25 cellular contexts compared by ENCODE assay signal in the genomic region with DNA sequence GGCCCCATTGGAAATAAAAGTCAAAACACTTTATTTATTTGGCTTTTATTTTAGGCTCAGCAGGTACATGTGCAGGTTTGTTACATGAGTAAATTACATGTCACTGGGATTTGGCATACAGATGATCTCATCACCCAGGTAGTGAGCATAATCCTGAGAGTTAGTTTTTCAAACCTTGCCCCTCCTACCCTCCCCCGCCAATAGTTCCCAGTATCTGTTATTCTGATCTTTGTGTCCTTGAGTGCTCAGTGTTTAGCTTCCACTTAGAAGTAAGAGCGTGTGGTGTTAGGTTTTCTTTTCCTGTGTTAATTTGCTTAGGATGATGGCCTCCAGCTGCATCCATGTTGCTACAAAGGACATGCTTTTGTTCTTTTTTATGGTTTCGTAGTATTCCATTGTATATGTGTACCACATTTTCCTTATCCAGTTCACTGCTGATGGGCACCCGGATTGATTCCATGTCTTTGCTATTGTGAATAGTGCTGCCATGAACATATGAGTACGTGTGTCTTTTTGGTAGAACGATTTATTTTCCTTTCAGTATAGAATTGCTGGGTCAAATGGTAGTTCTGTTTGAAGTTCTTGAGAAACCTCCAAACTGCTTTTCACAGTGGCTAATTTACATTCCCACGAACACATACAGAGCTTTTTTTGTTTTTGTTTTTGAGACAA.
"Had no signal": no experiment of that assay in that cellular context is flagged by ENCODE, and none has a peak within 500 bp of the region (broad histone marks: within the 10 kb centered on the region; RNA-seq: fewer than 3 reads in every experiment).

No MANE protein-coding gene starts in this region.

- H3K4me1 Mint-ChIP-seq: activated CD4-positive, alpha-beta T cell treated with anti-CD3 and anti-CD28 coated beads, Interleukin-2, amount 10 ng/mL, durations not matched to agents 7 days and 5 days; activated CD8-positive, alpha-beta memory T cell treated with anti-CD3 and anti-CD28 coated beads, Interleukin-2, amount 10 ng/mL, durations not matched to agents 7 days and 5 days; activated naive CD4-positive, alpha-beta T cell treated with anti-CD3 and anti-CD28 coated beads, Interleukin-2, amount 50 U/mL, for 24 hours; brain had no signal

- H3K36me3 Mint-ChIP-seq: activated CD8-positive, alpha-beta memory T cell treated with anti-CD3 and anti-CD28 coated beads, Interleukin-2, amount 10 ng/mL, durations not matched to agents 7 days and 5 days; natural killer cell had no signal

- H3K27me3 ChIP-seq: esophagus muscularis mucosa, spleen, testis, upper lobe of left lung had no signal

- H3K4me1 ChIP-seq: left ventricle myocardium inferior, prostate gland, testis had no signal

- H3K4me3 ChIP-seq: esophagus muscularis mucosa, left ventricle myocardium inferior, prostate gland, spleen, testis, upper lobe of left lung had no signal

- H3K36me3 ChIP-seq: left ventricle myocardium inferior, prostate gland, spleen, upper lobe of left lung had no signal

- H3K4me3 Mint-ChIP-seq: activated CD4-positive, alpha-beta T cell treated with anti-CD3 and anti-CD28 coated beads, Interleukin-2, amount 10 ng/mL, durations not matched to agents 7 days and 5 days; activated CD8-positive, alpha-beta memory T cell treated with anti-CD3 and anti-CD28 coated beads, Interleukin-2, amount 10 ng/mL, durations not matched to agents 7 days and 5 days; activated CD8-positive, alpha-beta T cell treated with anti-CD3 and anti-CD28 coated beads for 36 hours; activated naive CD4-positive, alpha-beta T cell treated with anti-CD3 and anti-CD28 coated beads, Interleukin-2, amount 50 U/mL, for 24 hours; activated T-helper 1 cell treated with anti-CD3 and anti-CD28 coated beads, Interleukin-12 subunit alpha, Interleukin-12 subunit beta, Interleukin-2, Interleukin-4 antibody, amounts not matched to agents 30 ng/mL and 10 ng/mL and 1 ng/mL, durations not matched to agents 14 hours and 24 hours and 36 hours; brain; effector memory CD8-positive, alpha-beta T cell; mesothelial cell of epicardium; natural killer cell had no signal

- ATAC-seq: activated CD8-positive, alpha-beta memory T cell treated with anti-CD3 and anti-CD28 coated beads, Interleukin-2, amount 10 ng/mL, durations not matched to agents 7 days and 5 days; activated CD8-positive, alpha-beta T cell treated with anti-CD3 and anti-CD28 coated beads for 36 hours had no signal

- H3K27ac Mint-ChIP-seq: activated CD4-positive, alpha-beta T cell treated with anti-CD3 and anti-CD28 coated beads, Interleukin-2, amount 10 ng/mL, durations not matched to agents 7 days and 5 days; activated CD8-positive, alpha-beta memory T cell treated with anti-CD3 and anti-CD28 coated beads, Interleukin-2, amount 10 ng/mL, durations not matched to agents 7 days and 5 days; activated CD8-positive, alpha-beta T cell treated with anti-CD3 and anti-CD28 coated beads for 36 hours; activated naive CD4-positive, alpha-beta T cell treated with anti-CD3 and anti-CD28 coated beads, Interleukin-2, amount 50 U/mL, for 24 hours; activated T-helper 1 cell treated with anti-CD3 and anti-CD28 coated beads, Interleukin-12 subunit alpha, Interleukin-12 subunit beta, Interleukin-2, Interleukin-4 antibody, amounts not matched to agents 30 ng/mL and 10 ng/mL and 1 ng/mL, durations not matched to agents 14 hours and 24 hours and 36 hours; brain; effector memory CD8-positive, alpha-beta T cell; mesothelial cell of epicardium; natural killer cell had no signal

- H3K27me3 Mint-ChIP-seq: activated CD8-positive, alpha-beta memory T cell treated with anti-CD3 and anti-CD28 coated beads, Interleukin-2, amount 10 ng/mL, durations not matched to agents 7 days and 5 days; activated CD8-positive, alpha-beta T cell treated with anti-CD3 and anti-CD28 coated beads for 36 hours; activated naive CD4-positive, alpha-beta T cell treated with anti-CD3 and anti-CD28 coated beads, Interleukin-2, amount 50 U/mL, for 24 hours had no signal

- H3K27ac ChIP-seq: esophagus muscularis mucosa, left ventricle myocardium inferior, prostate gland, spleen, testis, WERI-Rb-1 had no signal

- H3K9me3 ChIP-seq: esophagus muscularis mucosa, left ventricle myocardium inferior, prostate gland, spleen, testis, upper lobe of left lung had no signal

- DNase-seq: activated CD4-positive, alpha-beta T cell treated with anti-CD3 and anti-CD28 coated beads, Interleukin-2, amount 10 ng/mL, durations not matched to agents 7 days and 5 days; activated CD4-positive, CD25-positive, alpha-beta regulatory T cell treated with anti-CD3 and anti-CD28 coated beads, Interleukin-2, amount 50 U/mL, for 72 hours; activated CD8-positive, alpha-beta memory T cell treated with anti-CD3 and anti-CD28 coated beads, Interleukin-2, amount 10 ng/mL, durations not matched to agents 7 days and 5 days; activated CD8-positive, alpha-beta T cell treated with anti-CD3 and anti-CD28 coated beads for 36 hours; activated gamma-delta T cell; activated T-cell treated with anti-CD3 and anti-CD28 coated beads for 4 hours; aorta; caudate nucleus; effector memory CD8-positive, alpha-beta T cell; hippocampal formation; kidney glomerular epithelial cell; left ventricle myocardium inferior; natural killer cell; spleen; stimulated activated CD4-positive, alpha-beta T cell treated with anti-CD3 and anti-CD28 coated beads, Interleukin-4, amount 100 ng/mL, for 1 hour; stimulated activated naive CD4-positive, alpha-beta T cell; testis; WERI-Rb-1 had no signal
